ENCODE assay signal across 14 cellular contexts in genomic region chr7:139092090-139092796, GRCh38. TPM values are rescaled to one million over a fixed set of nuclear protein-coding genes. Genes with fewer than 3 reads are reported as not detected.
DNase-seq lines count a peak whose midpoint lies in the region; ATAC-seq, FAIRE-seq and TF ChIP-seq lines count a peak whose summit lies in the region.
"Had no signal": no experiment of that assay in that cellular context is flagged by ENCODE, and none has a peak within 500 bp of the region (broad histone marks: within the 10 kb centered on the region; RNA-seq: fewer than 3 reads in every experiment).

No MANE protein-coding gene starts in this region.

- POLR2A ChIA-PET in activated CD8-positive, alpha-beta T cell treated with anti-CD3 and anti-CD28 coated beads for 36 hours (lab: Charles Lee): interaction anchor here (0.8 to 5.7 kb wide), 3 partner anchors 8 to 15 kb away, joined by 4 to 71 read pairs (median 5); no protein-coding TSS in a partner anchor

- 86% methylated on average over 9 of the region's 9 CpGs for WGBS in thymus

- H3K27ac ChIP-seq in thymus (ENCODE audit: low read depth): peak overlapping the region; percentile 57

- peaks cover 86% of the 10 kb centered on the region for H3K4me1 Mint-ChIP-seq in activated naive CD4-positive, alpha-beta T cell treated with anti-CD3 and anti-CD28 coated beads for 36 hours (ENCODE audit: low read depth)
- H3K4me1 Mint-ChIP-seq in activated CD8-positive, alpha-beta T cell treated with anti-CD3 and anti-CD28 coated beads for 36 hours (ENCODE audit: low read depth): peaks cover 82% of the 10 kb centered on the region
- H3K4me1 Mint-ChIP-seq in immature natural killer cell: peaks cover 88 to 93% of the 10 kb centered on the region in 2 donors

- peaks cover 36% of the 10 kb centered on the region for H3K36me3 ChIP-seq in thymus (ENCODE audit: control insufficient read depth, insufficient read depth)

- peaks cover 77% of the 10 kb centered on the region for H3K36me3 Mint-ChIP-seq in activated naive CD4-positive, alpha-beta T cell treated with anti-CD3 and anti-CD28 coated beads for 36 hours (ENCODE audit: low read depth)
- peaks cover 89% of the 10 kb centered on the region for H3K36me3 Mint-ChIP-seq in activated CD8-positive, alpha-beta T cell treated with anti-CD3 and anti-CD28 coated beads for 36 hours (ENCODE audit: low read depth)
- H3K36me3 Mint-ChIP-seq in immature natural killer cell: peaks cover 20 to 29% (median 23%) of the 10 kb centered on the region in 3 donors

- peaks cover 2% of the 10 kb centered on the region for H3K9me3 ChIP-seq in thymus (ENCODE audit: control insufficient read depth)

- DNase-seq in activated naive CD4-positive, alpha-beta T cell treated with anti-CD3 and anti-CD28 coated beads for 36 hours: no peak
- DNase-seq in activated naive CD4-positive, alpha-beta T cell treated with anti-CD3 and anti-CD28 coated beads, Interleukin-2, amount 50 U/mL, for 16 hours: no peak
- DNase-seq in activated CD8-positive, alpha-beta T cell treated with anti-CD3 and anti-CD28 coated beads for 36 hours: no peak
- no peak for DNase-seq in immature natural killer cell
- DNase-seq in D721Med (ENCODE audit: insufficient read length, low spot score): no peak
- DNase-seq in C1 segment of cervical spinal cord (lab: John Stamatoyannopoulos, UW): no peak
- DNase-seq: DMS79 treated with DMSO at 0.1 percent for 48 hours, foreskin fibroblast, NCI-H2171 treated with DMSO at 0.1 percent for 48 hours had no signal

- no peaks in the 10 kb centered on the region for H3K27me3 ChIP-seq in thymus (ENCODE audit: control insufficient read depth, insufficient read depth)

- H3K4me1 ChIP-seq in thymus (ENCODE audit: control insufficient read depth, insufficient read depth, low read length): peaks cover 23% of the 10 kb centered on the region

- TF ChIP-seq CTCF in activated CD8-positive, alpha-beta T cell treated with anti-CD3 and anti-CD28 coated beads for 36 hours (IDR thresholded peaks at IDR 0.05): no peak
- TF ChIP-seq CTCF in D721Med (IDR thresholded peaks at IDR 0.05; ENCODE audit: insufficient read depth, missing control alignments): no peak

- peaks cover 8% of the 10 kb centered on the region for H3K9me3 Mint-ChIP-seq in activated naive CD4-positive, alpha-beta T cell treated with anti-CD3 and anti-CD28 coated beads for 36 hours
- peaks cover 12% of the 10 kb centered on the region for H3K9me3 Mint-ChIP-seq in activated CD8-positive, alpha-beta T cell treated with anti-CD3 and anti-CD28 coated beads for 36 hours
- H3K9me3 Mint-ChIP-seq in immature natural killer cell: no peaks in the 10 kb centered on the region

- intact Hi-C loops in activated naive CD4-positive, alpha-beta T cell treated with anti-CD3 and anti-CD28 coated beads for 36 hours (cut with micrococcal nuclease): loop anchor here (2.0 kb wide), 1 partner anchor 31 kb away; no protein-coding TSS in a partner anchor
- intact Hi-C loops in activated CD8-positive, alpha-beta T cell treated with anti-CD3 and anti-CD28 coated beads for 36 hours (cut with micrococcal nuclease): no loop called here

- CTCF ChIA-PET in activated naive CD4-positive, alpha-beta T cell treated with anti-CD3 and anti-CD28 coated beads for 36 hours (lab: Charles Lee): interaction anchor here (0.6 to 4.9 kb wide), 5 partner anchors 11 to 340 kb away, joined by 3 to 27 read pairs (median 4); no protein-coding TSS in a partner anchor
- CTCF ChIA-PET in activated CD8-positive, alpha-beta T cell treated with anti-CD3 and anti-CD28 coated beads for 36 hours (lab: Charles Lee): interaction anchor here (1.2 to 1.5 kb wide), 2 partner anchors 8 to 11 kb away, joined by 3 to 5 read pairs; no protein-coding TSS in a partner anchor

- no peak for ATAC-seq in activated CD8-positive, alpha-beta T cell treated with anti-CD3 and anti-CD28 coated beads for 36 hours
- no peak for ATAC-seq in GM19467 (IDR thresholded peaks at IDR 0.05; ENCODE audit: unreplicated experiment)

- no peaks in the 10 kb centered on the region for H3K27me3 Mint-ChIP-seq in activated naive CD4-positive, alpha-beta T cell treated with anti-CD3 and anti-CD28 coated beads for 36 hours (ENCODE audit: low read depth)
- H3K27me3 Mint-ChIP-seq in activated CD8-positive, alpha-beta T cell treated with anti-CD3 and anti-CD28 coated beads for 36 hours: no peaks in the 10 kb centered on the region
- H3K27me3 Mint-ChIP-seq in immature natural killer cell (ENCODE audit: low read depth in 3 of 3): peaks cover 13 to 39% (median 37%) of the 10 kb centered on the region in 3 donors

- peak overlapping the region; percentile 95 for H3K27ac Mint-ChIP-seq in activated naive CD4-positive, alpha-beta T cell treated with anti-CD3 and anti-CD28 coated beads for 36 hours
- peak overlapping the region; percentile 95 for H3K27ac Mint-ChIP-seq in activated CD8-positive, alpha-beta T cell treated with anti-CD3 and anti-CD28 coated beads for 36 hours
- peak overlapping the region; percentile 91 to 97 (median 95) for H3K27ac Mint-ChIP-seq in immature natural killer cell

- H3K4me3 Mint-ChIP-seq in activated naive CD4-positive, alpha-beta T cell treated with anti-CD3 and anti-CD28 coated beads for 36 hours: peak overlapping the region; percentile 70
- H3K4me3 Mint-ChIP-seq in activated CD8-positive, alpha-beta T cell treated with anti-CD3 and anti-CD28 coated beads for 36 hours: peak overlapping the region; percentile 76
- peak overlapping the region; percentile 69 to 87 (median 79) for H3K4me3 Mint-ChIP-seq in immature natural killer cell

- no peak for FAIRE-seq in D721Med (lab: Jason Lieb, UNC)
- FAIRE-seq: bronchial epithelial cell had no signal

- H3K4me3 ChIP-seq in thymus (ENCODE audit: low read length): no peak overlapping the region
- H3K4me3 ChIP-seq: smooth muscle cell had no signal

RNA-seq across cellular contexts. Expression of gene ZC3HAV1, which starts 17.3 kb away (rescaled TPM):
- 100 to 1,000 TPM; 131 to 134 TPM for total RNA-seq in activated naive CD4-positive, alpha-beta T cell treated with anti-CD3 and anti-CD28 coated beads for 36 hours
- total RNA-seq in activated CD8-positive, alpha-beta T cell treated with anti-CD3 and anti-CD28 coated beads for 36 hours: 100 to 1,000 TPM; 125 to 128 TPM
- 100 to 1,000 TPM in 1 of 3 donors, 10 to 100 TPM in 2; 69.4 to 121 (median 74.5) TPM for polyA plus RNA-seq in immature natural killer cell
- 26.5 TPM for polyA plus RNA-seq in thymus

RNA-seq across cellular contexts. Expression of gene ZC3HAV1L, which starts 56.4 kb away (rescaled TPM):
- 1 to 10 TPM; 4.5 to 5.1 TPM for total RNA-seq in activated naive CD4-positive, alpha-beta T cell treated with anti-CD3 and anti-CD28 coated beads for 36 hours
- 10 to 100 TPM; 19.9 TPM for total RNA-seq in activated CD8-positive, alpha-beta T cell treated with anti-CD3 and anti-CD28 coated beads for 36 hours
- under 1 TPM in 2 of 3 donors, not detected in 1; 0.21 to 0.40 TPM for polyA plus RNA-seq in immature natural killer cell
- polyA plus RNA-seq in thymus: 0.50 TPM
- total RNA-seq: osteocyte had no signal
